15 cellular contexts compared by ENCODE assay signal in the genomic region with DNA sequence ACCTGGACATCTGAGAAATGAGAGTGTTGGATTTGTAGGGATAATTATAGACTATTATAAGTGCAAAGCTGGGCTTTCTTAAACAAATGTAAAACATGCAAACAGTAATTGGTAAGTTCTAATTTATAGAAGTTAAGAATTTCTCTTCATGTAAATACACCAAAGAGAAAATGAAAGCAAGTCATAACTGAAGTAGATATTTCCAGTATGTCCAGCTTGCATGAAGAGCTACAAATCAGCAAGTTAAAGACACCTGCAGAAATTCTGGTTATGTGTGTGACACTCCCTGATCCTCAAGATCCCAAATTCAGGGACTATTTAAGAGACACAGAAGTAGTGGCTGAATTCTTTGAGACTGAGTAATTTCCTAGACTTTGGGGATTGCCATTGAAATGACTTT.
DNase-seq lines count a peak whose midpoint lies in the region; ATAC-seq and TF ChIP-seq lines count a peak whose summit lies in the region.
"Had no signal": no experiment of that assay in that cellular context is flagged by ENCODE, and none has a peak within 500 bp of the region (broad histone marks: within the 10 kb centered on the region; RNA-seq: fewer than 3 reads in every experiment).

No MANE protein-coding gene starts in this region.

- H3K27me3 ChIP-seq in SU-DHL-6 (ENCODE audit: low read length) (no peaks in the 10 kb centered on the region), upper lobe of left lung (no peaks in the 10 kb centered on the region), suprapubic skin (no peaks in the 10 kb centered on the region)
- H3K27me3 ChIP-seq: right lobe of liver had no signal

- no peak overlapping the region for H3K27ac Mint-ChIP-seq in activated naive CD8-positive, alpha-beta T cell treated with anti-CD3 and anti-CD28 coated beads, Interleukin-2, amount 50 U/mL, for 24 hours
- H3K27ac Mint-ChIP-seq: activated CD4-positive, alpha-beta memory T cell treated with anti-CD3 and anti-CD28 coated beads, Interleukin-2, amount 10 ng/mL, durations not matched to agents 7 days and 5 days; activated naive CD4-positive, alpha-beta T cell treated with anti-CD3 and anti-CD28 coated beads, Interleukin-2, amount 10 ng/mL, durations not matched to agents 7 days and 5 days; T-helper 17 cell had no signal

- H3K4me3 Mint-ChIP-seq in activated naive CD8-positive, alpha-beta T cell treated with anti-CD3 and anti-CD28 coated beads, Interleukin-2, amount 50 U/mL, for 24 hours = no peak overlapping the region
- H3K4me3 Mint-ChIP-seq: activated CD4-positive, alpha-beta memory T cell treated with anti-CD3 and anti-CD28 coated beads, Interleukin-2, amount 10 ng/mL, durations not matched to agents 7 days and 5 days; activated naive CD4-positive, alpha-beta T cell treated with anti-CD3 and anti-CD28 coated beads, Interleukin-2, amount 10 ng/mL, durations not matched to agents 7 days and 5 days; neural crest cell had no signal

- peak overlapping the region; percentile 13 for H3K4me2 ChIP-seq in SU-DHL-6 (ENCODE audit: low read depth, low read length, poor library complexity, severe bottlenecking)

- H3K4me1 Mint-ChIP-seq in activated naive CD8-positive, alpha-beta T cell treated with anti-CD3 and anti-CD28 coated beads, Interleukin-2, amount 50 U/mL, for 24 hours = peaks cover 65% of the 10 kb centered on the region
- H3K4me1 Mint-ChIP-seq: neural crest cell had no signal

- H3K27ac ChIP-seq in SU-DHL-6 (ENCODE audit: low read depth, low read length) (no peak overlapping the region), upper lobe of left lung (no peak overlapping the region), suprapubic skin (no peak overlapping the region)
- H3K27ac ChIP-seq: right lobe of liver had no signal

- DNase-seq in activated naive CD8-positive, alpha-beta T cell treated with anti-CD3 and anti-CD28 coated beads, Interleukin-2, amount 50 U/mL, for 24 hours = no peak
- DNase-seq in left lobe of liver (ENCODE audit: low spot score) (no peak), upper lobe of left lung (no peak), suprapubic skin (ENCODE audit: low spot score in 2 of 2) (no peak)
- DNase-seq: activated CD4-positive, alpha-beta memory T cell treated with anti-CD3 and anti-CD28 coated beads, Interleukin-2, amount 10 ng/mL, durations not matched to agents 7 days and 5 days; activated naive CD4-positive, alpha-beta T cell treated with anti-CD3 and anti-CD28 coated beads, Interleukin-2, amount 10 ng/mL, durations not matched to agents 7 days and 5 days; caudate nucleus; NCI-H2171 treated with DMSO at 0.1 percent for 48 hours; right lobe of liver; T-helper 17 cell had no signal

- H2AFZ ChIP-seq in SU-DHL-6 (ENCODE audit: low read depth, low read length, severe bottlenecking) = no peak overlapping the region

- H3K4me3 ChIP-seq in SU-DHL-6 (ENCODE audit: insufficient read depth, low read length, poor library complexity, severe bottlenecking) (no peak overlapping the region), upper lobe of left lung (no peak overlapping the region), suprapubic skin (no peak overlapping the region)
- H3K4me3 ChIP-seq: right lobe of liver had no signal

- no peaks in the 10 kb centered on the region for H3K79me2 ChIP-seq in SU-DHL-6 (ENCODE audit: insufficient read depth, low read length)

- no peak for TF ChIP-seq POLR2A in upper lobe of left lung (IDR thresholded peaks at IDR 0.05)
- TF ChIP-seq POLR2A in suprapubic skin (IDR thresholded peaks at IDR 0.05) = no peak

- H3K4me1 ChIP-seq in upper lobe of left lung = no peaks in the 10 kb centered on the region
- H3K4me1 ChIP-seq in suprapubic skin = no peaks in the 10 kb centered on the region
- H3K4me1 ChIP-seq: right lobe of liver had no signal

- H3K9me2 ChIP-seq in SU-DHL-6 (replicated peaks; ENCODE audit: insufficient read depth, low read length) = no peaks in the 10 kb centered on the region

- H3K27me3 Mint-ChIP-seq in activated naive CD8-positive, alpha-beta T cell treated with anti-CD3 and anti-CD28 coated beads, Interleukin-2, amount 50 U/mL, for 24 hours = no peaks in the 10 kb centered on the region
- H3K27me3 Mint-ChIP-seq: activated CD4-positive, alpha-beta memory T cell treated with anti-CD3 and anti-CD28 coated beads, Interleukin-2, amount 10 ng/mL, durations not matched to agents 7 days and 5 days; T-helper 17 cell had no signal

- H3F3A ChIP-seq in SU-DHL-6 (ENCODE audit: insufficient read depth) = no peaks in the 10 kb centered on the region

- H3K9me3 ChIP-seq in SU-DHL-6 (ENCODE audit: insufficient read depth, low read length) (no peaks in the 10 kb centered on the region), upper lobe of left lung (no peaks in the 10 kb centered on the region), suprapubic skin (no peaks in the 10 kb centered on the region)
- H3K9me3 ChIP-seq: right lobe of liver had no signal

- H3K36me3 ChIP-seq in SU-DHL-6 (ENCODE audit: low read length) = no peaks in the 10 kb centered on the region
- H3K36me3 ChIP-seq in upper lobe of left lung = no peaks in the 10 kb centered on the region
- no peaks in the 10 kb centered on the region for H3K36me3 ChIP-seq in suprapubic skin
- H3K36me3 ChIP-seq: right lobe of liver had no signal

- H4K20me1 ChIP-seq in SU-DHL-6 (ENCODE audit: low read depth, low read length) = no peaks in the 10 kb centered on the region

- ATAC-seq in GM18870 (IDR thresholded peaks at IDR 0.05; ENCODE audit: unreplicated experiment) = peak; percentile 65
- peak; percentile 52 for ATAC-seq in GM21723 (IDR thresholded peaks at IDR 0.05; ENCODE audit: unreplicated experiment)
- peak; percentile 45 for ATAC-seq in HG03097 (IDR thresholded peaks at IDR 0.05; ENCODE audit: low FRiP score, unreplicated experiment)
- no peak for ATAC-seq in activated naive CD8-positive, alpha-beta T cell treated with anti-CD3 and anti-CD28 coated beads, Interleukin-2, amount 50 U/mL, for 24 hours
- no peak for ATAC-seq in left lobe of liver
- no peak for ATAC-seq in upper lobe of left lung (ENCODE audit: low FRiP score in 2 of 2)
- ATAC-seq: right lobe of liver, T-helper 17 cell had no signal

- TF ChIP-seq EP300 in upper lobe of left lung (IDR thresholded peaks at IDR 0.05) = no peak
- TF ChIP-seq EP300 in suprapubic skin (IDR thresholded peaks at IDR 0.05) = no peak

- no peak for TF ChIP-seq CTCF in SU-DHL-6 (IDR thresholded peaks at IDR 0.05; ENCODE audit: insufficient read depth, low read length, poor library complexity, severe bottlenecking)
- no peak for TF ChIP-seq CTCF in upper lobe of left lung (IDR thresholded peaks at IDR 0.05)
- no peak for TF ChIP-seq CTCF in suprapubic skin (IDR thresholded peaks at IDR 0.05)

- no peaks in the 10 kb centered on the region for H3K36me3 Mint-ChIP-seq in activated naive CD8-positive, alpha-beta T cell treated with anti-CD3 and anti-CD28 coated beads, Interleukin-2, amount 50 U/mL, for 24 hours (ENCODE audit: low read depth)

- no peak overlapping the region for H3K9ac ChIP-seq in SU-DHL-6 (ENCODE audit: low read length)

- H3K9me3 Mint-ChIP-seq in activated naive CD8-positive, alpha-beta T cell treated with anti-CD3 and anti-CD28 coated beads, Interleukin-2, amount 50 U/mL, for 24 hours = no peaks in the 10 kb centered on the region
- H3K9me3 Mint-ChIP-seq: activated CD4-positive, alpha-beta memory T cell treated with anti-CD3 and anti-CD28 coated beads, Interleukin-2, amount 10 ng/mL, durations not matched to agents 7 days and 5 days; activated naive CD4-positive, alpha-beta T cell treated with anti-CD3 and anti-CD28 coated beads, Interleukin-2, amount 10 ng/mL, durations not matched to agents 7 days and 5 days; neural crest cell had no signal

Comparison
In these comparisons a context has a peak if more than half of its experiments do, and no peak if none do; other contexts are left out.
1. ATAC-seq: peak in GM18870 (single experiment), GM21723 (single experiment) and HG03097 (single experiment); none in activated naive CD8-positive, alpha-beta T cell treated with anti-CD3 and anti-CD28 coated beads, Interleukin-2, amount 50 U/mL, for 24 hours (single experiment), left lobe of liver (single experiment) and upper lobe of left lung (0 of 2).